In the genomic region with DNA sequence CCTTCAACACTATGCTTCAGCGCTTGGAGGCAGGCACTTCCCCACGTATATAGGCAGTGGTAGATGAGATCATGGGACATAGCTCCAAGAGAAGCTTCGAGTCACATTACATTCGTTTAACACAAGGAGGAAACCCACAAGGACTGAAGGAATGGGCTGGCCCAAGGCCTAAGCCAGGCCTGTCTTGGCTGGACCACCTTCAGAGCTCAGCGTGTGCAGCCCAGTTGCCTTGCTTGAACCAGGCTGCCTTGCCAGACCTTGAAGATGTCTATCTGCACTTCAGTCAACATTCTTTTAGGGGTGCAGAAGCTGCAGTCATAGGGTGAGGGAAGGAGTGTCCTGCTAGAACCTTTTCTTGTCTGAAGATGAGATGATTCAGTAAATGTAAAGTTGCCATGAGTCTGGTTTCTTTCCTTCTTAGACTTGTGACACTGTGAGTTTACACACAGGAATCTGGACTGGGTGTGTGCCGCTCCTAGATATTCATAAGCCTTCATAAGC, we compare ENCODE assay signal across 19 cellular contexts.
DNase-seq lines count a peak whose midpoint lies in the region; FAIRE-seq and TF ChIP-seq lines count a peak whose summit lies in the region.
"Had no signal": no experiment of that assay in that cellular context is flagged by ENCODE, and none has a peak within 500 bp of the region (broad histone marks: within the 10 kb centered on the region; RNA-seq: fewer than 3 reads in every experiment).

No MANE protein-coding gene starts in this region.

- H3K4me1 Mint-ChIP-seq in chondrocyte (ENCODE audit: low read depth): peaks cover 25% of the 10 kb centered on the region

- 48 to 62% methylated on average over 6 of the region's 6 CpGs for WGBS in lower leg skin, 2 donors
- WGBS in small intestine, 3 donors: 72 to 88% (median 85%) methylated on average over 6 of the region's 6 CpGs

- H3K4me3 ChIP-seq in MG63 (no peak overlapping the region), fibroblast of lung (replicated peaks in 1 of 4; ENCODE audit: control extremely low read depth in 1 of 4, insufficient read depth in 1 of 4, low read depth in 3 of 4, low read length in 4 of 4) (no peak overlapping the region), osteoblast (ENCODE audit: insufficient read depth, low read length) (no peak overlapping the region), lower leg skin (ENCODE audit: low read depth, poor library complexity, severe bottlenecking) (no peak overlapping the region), uterus (no peak overlapping the region), small intestine (ENCODE audit: low read depth in 1 of 2, low read length in 2 of 2) (no peak overlapping the region)
- H3K4me3 ChIP-seq: dorsolateral prefrontal cortex, gastroesophageal sphincter, right atrium auricular region, stomach had no signal

- H3K4me1 ChIP-seq in fibroblast of lung (ENCODE audit: control insufficient read depth, extremely low read depth, insufficient read depth, low read length): peaks cover 16% of the 10 kb centered on the region
- peaks cover 24% of the 10 kb centered on the region for H3K4me1 ChIP-seq in osteoblast (ENCODE audit: insufficient read depth, low read length)
- H3K4me1 ChIP-seq in uterus: no peaks in the 10 kb centered on the region
- no peaks in the 10 kb centered on the region for H3K4me1 ChIP-seq in small intestine (ENCODE audit: control insufficient read depth in 2 of 2, insufficient read depth in 1 of 2, low read depth in 1 of 2, low read length in 1 of 2)

- H3K9me3 Mint-ChIP-seq in chondrocyte (ENCODE audit: low read depth): no peaks in the 10 kb centered on the region
- H3K9me3 Mint-ChIP-seq: activated B cell treated with CpG ODN at 0.5 μM for 24 hours; CD4-positive, alpha-beta T cell had no signal

- H3K27ac ChIP-seq in fibroblast of lung (ENCODE audit: insufficient read depth, low read length) (peak overlapping the region; percentile 55), osteoblast (ENCODE audit: low read depth, low read length) (peak overlapping the region; percentile 73), uterus (no peak overlapping the region), small intestine (ENCODE audit: low read depth in 1 of 2, low read length in 1 of 2) (no peak overlapping the region)
- H3K27ac ChIP-seq: gastroesophageal sphincter, right atrium auricular region had no signal

- DNase-seq in G401 (ENCODE audit: low spot score) (peak; percentile 30), MG63 (peak; percentile 91), fibroblast of lung (ENCODE audit: low read depth in 2 of 2) (peak; percentile 80 to 94), osteoblast (ENCODE audit: insufficient read length, low spot score, missing footprints) (peak; percentile 80), lower leg skin (ENCODE audit: low spot score in 2 of 2) (no peak), chondrocyte (ENCODE audit: low spot score) (no peak), uterus (no peak), small intestine (no peak)
- DNase-seq: activated B cell treated with CpG ODN at 0.5 μM for 24 hours; CD4-positive, alpha-beta T cell; dorsolateral prefrontal cortex; Kasumi-1; NCI-H1694; NCI-H510A treated with DMSO at 0.1 percent for 48 hours; PC-3; stomach had no signal

- TF ChIP-seq POLR2A in lower leg skin (IDR thresholded peaks at IDR 0.05) (no peak), uterus (IDR thresholded peaks at IDR 0.05) (no peak)

- no peak overlapping the region for H3K27ac Mint-ChIP-seq in chondrocyte (ENCODE audit: unreplicated experiment)
- H3K27ac Mint-ChIP-seq: activated B cell treated with CpG ODN at 0.5 μM for 24 hours; CD4-positive, alpha-beta T cell had no signal

- no peaks in the 10 kb centered on the region for H3K36me3 Mint-ChIP-seq in chondrocyte (ENCODE audit: low read depth)

- intact Hi-C loops in lower leg skin (cut with DNase I; ENCODE audit: low total_unique reads): no loop called here
- intact Hi-C loops in uterus (cut with DNase I; ENCODE audit: low total_unique reads): no loop called here

- TF ChIP-seq CTCF in fibroblast of lung (conservative IDR thresholded peaks at IDR 0.05 in 1 of 2, IDR thresholded peaks at IDR 0.05 in 1 of 2; ENCODE audit: low read depth in 1 of 2, low read length in 2 of 2): no peak
- no peak for TF ChIP-seq CTCF in osteoblast (IDR thresholded peaks at IDR 0.05; ENCODE audit: extremely low read depth, low read depth, low read length)
- TF ChIP-seq CTCF in lower leg skin (IDR thresholded peaks at IDR 0.05): no peak
- TF ChIP-seq CTCF in chondrocyte (IDR thresholded peaks at IDR 0.05): no peak
- TF ChIP-seq CTCF in uterus (IDR thresholded peaks at IDR 0.05): no peak

- H3K27me3 ChIP-seq in MG63: no peaks in the 10 kb centered on the region
- H3K27me3 ChIP-seq in fibroblast of lung (ENCODE audit: control insufficient read depth, insufficient read depth, low read length): no peaks in the 10 kb centered on the region
- no peaks in the 10 kb centered on the region for H3K27me3 ChIP-seq in osteoblast (ENCODE audit: insufficient read depth, low read length)
- H3K27me3 ChIP-seq in uterus: no peaks in the 10 kb centered on the region
- H3K27me3 ChIP-seq in small intestine (ENCODE audit: control insufficient read depth in 2 of 2, insufficient read depth in 2 of 2, low read length in 2 of 2): no peaks in the 10 kb centered on the region
- H3K27me3 ChIP-seq: right atrium auricular region, stomach had no signal

- H4K20me1 ChIP-seq in fibroblast of lung (ENCODE audit: control insufficient read depth, extremely low read depth, insufficient read depth, low read length): no peaks in the 10 kb centered on the region
- no peaks in the 10 kb centered on the region for H4K20me1 ChIP-seq in osteoblast (ENCODE audit: insufficient read depth, low read length)

- H3K9ac ChIP-seq in fibroblast of lung (ENCODE audit: insufficient read depth, low read length): no peak overlapping the region

- H3K36me3 ChIP-seq in MG63 (no peaks in the 10 kb centered on the region), fibroblast of lung (ENCODE audit: control insufficient read depth, insufficient read depth, low read length) (no peaks in the 10 kb centered on the region), osteoblast (ENCODE audit: insufficient read depth, low read length) (no peaks in the 10 kb centered on the region), uterus (no peaks in the 10 kb centered on the region), small intestine (ENCODE audit: control insufficient read depth in 2 of 2, insufficient read depth in 2 of 2, low read length in 2 of 2) (no peaks in the 10 kb centered on the region)
- H3K36me3 ChIP-seq: gastroesophageal sphincter, right atrium auricular region, stomach had no signal

- no peak overlapping the region for H3K4me3 Mint-ChIP-seq in chondrocyte (ENCODE audit: unreplicated experiment)
- H3K4me3 Mint-ChIP-seq: activated B cell treated with CpG ODN at 0.5 μM for 24 hours; CD4-positive, alpha-beta T cell had no signal

- H2AFZ ChIP-seq in fibroblast of lung (ENCODE audit: low read length) (no peak overlapping the region), osteoblast (ENCODE audit: low read length) (peak overlapping the region; percentile 7)

- H3K79me2 ChIP-seq in fibroblast of lung (ENCODE audit: control insufficient read depth, insufficient read depth, low read length) (no peaks in the 10 kb centered on the region), osteoblast (ENCODE audit: insufficient read depth, low read length) (no peaks in the 10 kb centered on the region)

- H3K9me3 ChIP-seq in MG63 (no peaks in the 10 kb centered on the region), fibroblast of lung (ENCODE audit: control insufficient read depth, insufficient read depth, low read depth, low read length) (no peaks in the 10 kb centered on the region), osteoblast (ENCODE audit: low read depth, low read length) (no peaks in the 10 kb centered on the region), uterus (no peaks in the 10 kb centered on the region), small intestine (ENCODE audit: control insufficient read depth, low read depth) (no peaks in the 10 kb centered on the region)
- H3K9me3 ChIP-seq: gastroesophageal sphincter, right atrium auricular region, stomach had no signal

- FAIRE-seq in small intestine (lab: Jason Lieb, UNC): no peak
- FAIRE-seq: GM19239 had no signal

- in situ Hi-C loops in G401 (cut with HindIII; ENCODE audit: low sequenced_read_pairs): no loop called here

- H3K4me2 ChIP-seq in fibroblast of lung (ENCODE audit: extremely low read depth, insufficient read depth, low read length) (no peak overlapping the region), osteoblast (ENCODE audit: insufficient read depth, low read length) (peak overlapping the region; percentile 0)

- H3K27me3 Mint-ChIP-seq in chondrocyte (ENCODE audit: low read depth): no peaks in the 10 kb centered on the region
- H3K27me3 Mint-ChIP-seq: activated B cell treated with CpG ODN at 0.5 μM for 24 hours had no signal

Comparison
In these comparisons a context has a peak if more than half of its experiments do, and no peak if none do; other contexts are left out.
1. DNase-seq: peak in G401 (single experiment), MG63 (single experiment), fibroblast of lung (2 of 2) and osteoblast (single experiment); none in lower leg skin (0 of 2), chondrocyte (single experiment), uterus (0 of 2) and small intestine (single experiment).
2. H3K27ac ChIP-seq: peak in fibroblast of lung (single experiment) and osteoblast (single experiment); none in uterus (0 of 2) and small intestine (0 of 2).